Comparison of ENCODE assay signal across 7 cellular contexts in genomic region chr7:128031901-128032604, GRCh38. TPM values are rescaled to one million over a fixed set of nuclear protein-coding genes. Genes with fewer than 3 reads are reported as not detected.
DNase-seq lines count a peak whose midpoint lies in the region; ATAC-seq and TF ChIP-seq lines count a peak whose summit lies in the region.

No MANE protein-coding gene starts in this region.

- peak overlapping the region; percentile 49 for H3K27ac ChIP-seq in substantia nigra (ENCODE audit: low read depth, low read length, poor library complexity, severe bottlenecking)

- peaks cover 8% of the 10 kb centered on the region for H3K9me3 ChIP-seq in neuron (ENCODE audit: low read length)

- peaks cover 3% of the 10 kb centered on the region for H3K4me1 Mint-ChIP-seq in activated T-helper 2 cell treated with anti-CD3 and anti-CD28 coated beads, Interferon-gamma antibody, Interleukin-2, Interleukin-4, amounts not matched to agents 10 μg/mL and 5 μg/mL and 100 μg/mL, durations not matched to agents 14 hours and 24 hours and 36 hours (ENCODE audit: low read depth)

- peaks cover 28% of the 10 kb centered on the region for H3K36me3 Mint-ChIP-seq in activated T-helper 2 cell treated with anti-CD3 and anti-CD28 coated beads, Interferon-gamma antibody, Interleukin-2, Interleukin-4, amounts not matched to agents 10 μg/mL and 5 μg/mL and 100 μg/mL, durations not matched to agents 14 hours and 24 hours and 36 hours (ENCODE audit: low read depth)

- ATAC-seq in GM18508 (IDR thresholded peaks at IDR 0.05; ENCODE audit: insufficient read depth, unreplicated experiment) (peak; percentile 80), HG02885 (IDR thresholded peaks at IDR 0.05; ENCODE audit: poor library complexity, unreplicated experiment) (peak; percentile 56)

- H3K27ac Mint-ChIP-seq in activated T-helper 2 cell treated with anti-CD3 and anti-CD28 coated beads, Interferon-gamma antibody, Interleukin-2, Interleukin-4, amounts not matched to agents 10 μg/mL and 5 μg/mL and 100 μg/mL, durations not matched to agents 14 hours and 24 hours and 36 hours, result no peak overlapping the region

- H3K4me3 ChIP-seq in fibroblast of the aortic adventitia (ENCODE audit: low read depth, low read length), result peak overlapping the region; percentile 63
- H3K4me3 ChIP-seq in neuron (ENCODE audit: low read length), result peak overlapping the region; percentile 61

- H3K4me3 Mint-ChIP-seq in activated T-helper 2 cell treated with anti-CD3 and anti-CD28 coated beads, Interferon-gamma antibody, Interleukin-2, Interleukin-4, amounts not matched to agents 10 μg/mL and 5 μg/mL and 100 μg/mL, durations not matched to agents 14 hours and 24 hours and 36 hours (ENCODE audit: low read depth), result peak overlapping the region; percentile 78

- peak; percentile 36 for TF ChIP-seq CTCF in fibroblast of the aortic adventitia (IDR thresholded peaks at IDR 0.05; ENCODE audit: insufficient read depth, low read length)

- H3K27me3 ChIP-seq in neuron (ENCODE audit: insufficient read depth, low read length), result no peaks in the 10 kb centered on the region

- H2AFZ ChIP-seq in neuron (ENCODE audit: low read depth, low read length), result peak overlapping the region; percentile 58

- peaks cover 45% of the 10 kb centered on the region for H3K4me1 ChIP-seq in neuron (ENCODE audit: insufficient read depth, low read length)

- DNase-seq in NCI-H82 (lab: John Stamatoyannopoulos, UW) (peak; percentile 92), fibroblast of the aortic adventitia (ENCODE audit: low read depth) (peak; percentile 87), substantia nigra (lab: John Stamatoyannopoulos, UW) (peak in 28 of 49 donors; percentile 29 to 94 (median 51))
- DNase-seq in activated T-helper 2 cell treated with anti-CD3 and anti-CD28 coated beads, Interferon-gamma antibody, Interleukin-2, Interleukin-4, amounts not matched to agents 10 μg/mL and 5 μg/mL and 100 μg/mL, durations not matched to agents 14 hours and 24 hours and 36 hours (ENCODE audit: low spot score), result peak; percentile 31

- no peaks in the 10 kb centered on the region for H3K9me3 Mint-ChIP-seq in activated T-helper 2 cell treated with anti-CD3 and anti-CD28 coated beads, Interferon-gamma antibody, Interleukin-2, Interleukin-4, amounts not matched to agents 10 μg/mL and 5 μg/mL and 100 μg/mL, durations not matched to agents 14 hours and 24 hours and 36 hours

- peaks cover 17% of the 10 kb centered on the region for H3K36me3 ChIP-seq in neuron (ENCODE audit: insufficient read depth, low read length)

- intact Hi-C loops in activated T-helper 2 cell treated with anti-CD3 and anti-CD28 coated beads, Interferon-gamma antibody, Interleukin-2, Interleukin-4, amounts not matched to agents 10 μg/mL and 5 μg/mL and 100 μg/mL, durations not matched to agents 14 hours and 24 hours and 36 hours (cut with micrococcal nuclease), result loop anchor here (5.0 kb wide), 1 partner anchor 175 kb away; no protein-coding TSS in a partner anchor

- peaks cover 20% of the 10 kb centered on the region for H3K27me3 Mint-ChIP-seq in activated T-helper 2 cell treated with anti-CD3 and anti-CD28 coated beads, Interferon-gamma antibody, Interleukin-2, Interleukin-4, amounts not matched to agents 10 μg/mL and 5 μg/mL and 100 μg/mL, durations not matched to agents 14 hours and 24 hours and 36 hours (ENCODE audit: low read depth)

RNA-seq across cellular contexts. Expression of gene LRRC4, which starts 0.8 kb away (rescaled TPM):
- 0.16 TPM in 1 of 2 replicates, not detected in the other for total RNA-seq in activated T-helper 2 cell treated with anti-CD3 and anti-CD28 coated beads, Interferon-gamma antibody, Interleukin-2, Interleukin-4, amounts not matched to agents 10 μg/mL and 5 μg/mL and 100 μg/mL, durations not matched to agents 14 hours and 24 hours and 36 hours
- 0.27 TPM in 1 of 2 replicates, not detected in the other for total RNA-seq in fibroblast of the aortic adventitia (ENCODE audit: low replicate concordance)

Comparison
In these comparisons a context has a peak if more than half of its experiments do, and no peak if none do; other contexts are left out.
1. Peak in every context shown above with its lines: DNase-seq, ATAC-seq, H3K4me3 ChIP-seq and H3K27ac ChIP-seq.
2. DNase-seq: peak in every context shown above with its lines; median percentile 92 in NCI-H82; 87 in fibroblast of the aortic adventitia; 51 in substantia nigra; 31 in activated T-helper 2 cell treated with anti-CD3 and anti-CD28 coated beads, Interferon-gamma antibody, Interleukin-2, Interleukin-4, amounts not matched to agents 10 μg/mL and 5 μg/mL and 100 μg/mL, durations not matched to agents 14 hours and 24 hours and 36 hours.